In the genomic region with DNA sequence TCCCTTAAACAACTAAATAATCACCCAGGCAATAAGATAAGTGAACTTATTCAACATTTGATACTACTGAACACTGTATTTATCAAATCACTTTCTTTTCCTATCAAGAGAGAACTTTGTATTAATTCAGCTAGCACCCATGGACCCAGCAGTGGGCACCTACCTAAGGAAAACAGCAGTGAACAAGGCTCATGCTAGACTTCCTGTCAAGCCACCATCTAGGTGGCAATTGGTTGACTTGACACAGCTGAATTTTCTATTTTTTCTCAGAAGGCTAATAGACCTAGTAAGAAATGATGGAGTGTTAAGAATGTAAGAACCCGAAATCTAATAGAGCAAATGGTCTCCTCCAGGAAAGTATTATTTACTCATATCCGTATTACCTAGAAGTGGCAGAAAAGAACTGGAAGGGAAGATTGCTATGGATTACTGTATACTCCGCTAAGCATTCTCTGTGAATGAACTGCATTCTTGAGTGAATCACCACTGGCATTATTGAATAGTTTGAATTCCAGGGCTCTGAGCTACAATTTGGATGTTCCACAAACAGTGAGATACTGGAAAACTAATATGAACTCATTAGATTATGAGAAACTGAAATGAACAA, we compare ENCODE assay signal across 11 cellular contexts.
A peak's percentile ranks its signal among the peaks of the same experiment; 100 is the strongest.
DNase-seq lines count a peak whose midpoint lies in the region; ATAC-seq and TF ChIP-seq lines count a peak whose summit lies in the region.
"Had no signal": no experiment of that assay in that cellular context is flagged by ENCODE, and none has a peak within 500 bp of the region (broad histone marks: within the 10 kb centered on the region; RNA-seq: fewer than 3 reads in every experiment).

No MANE protein-coding gene starts in this region.

- H3K36me3 ChIP-seq in HUES64 (ENCODE audit: insufficient read depth, low read length): no peaks in the 10 kb centered on the region

- H3K27ac ChIP-seq in HUES64 (ENCODE audit: low read depth, low read length): peak overlapping the region; percentile 3; the same call in 1 of the 2 replicates
- H3K27ac ChIP-seq: parathyroid adenoma had no signal

- no peak overlapping the region for H3K4me3 Mint-ChIP-seq in activated T-cell treated with anti-CD3 and anti-CD28 coated beads, Interleukin-2, amount 50 U/mL, for 72 hours

- H3K27me3 ChIP-seq in HUES64 (ENCODE audit: insufficient read depth, low read length): no peaks in the 10 kb centered on the region

- POLR2A ChIA-PET in AG04449 (lab: Yijun Ruan, JAX): interaction anchor here (0.9 to 1.3 kb wide), 3 partner anchors 10 to 17 kb away, joined by 3 to 6 read pairs (median 3); no protein-coding TSS in a partner anchor

- H3K4me1 Mint-ChIP-seq in activated T-cell treated with anti-CD3 and anti-CD28 coated beads, Interleukin-2, amount 50 U/mL, for 72 hours (ENCODE audit: low read depth): no peaks in the 10 kb centered on the region

- H3K27me3 Mint-ChIP-seq in activated T-cell treated with anti-CD3 and anti-CD28 coated beads, Interleukin-2, amount 50 U/mL, for 72 hours (ENCODE audit: low read depth): no peaks in the 10 kb centered on the region

- H3K9me3 ChIP-seq in HUES64 (ENCODE audit: insufficient read depth, low read depth, low read length): no peaks in the 10 kb centered on the region

- H3K36me3 Mint-ChIP-seq in activated T-cell treated with anti-CD3 and anti-CD28 coated beads, Interleukin-2, amount 50 U/mL, for 72 hours (ENCODE audit: insufficient read depth in 2 of 2): peaks cover 3 to 4% of the 10 kb centered on the region in 2 donors

- CTCF ChIA-PET in AG04449 (lab: Yijun Ruan, JAX): interaction anchor here (1.0 kb wide), 1 partner anchor 97 kb away, joined by 3 read pairs; no protein-coding TSS in a partner anchor

- H3K27ac Mint-ChIP-seq in activated T-cell treated with anti-CD3 and anti-CD28 coated beads, Interleukin-2, amount 50 U/mL, for 72 hours: no peak overlapping the region

- peaks cover 32% of the 10 kb centered on the region for H3K4me1 ChIP-seq in HUES64 (ENCODE audit: insufficient read depth, low read length)
- H3K4me1 ChIP-seq: parathyroid adenoma had no signal

- 97% methylated on average over 3 of the region's 3 CpGs for WGBS in HUES64

- TF ChIP-seq CTCF in AG04449 (IDR thresholded peaks at IDR 0.05; ENCODE audit: insufficient read depth, low read length, missing control alignments): no peak

- DNase-seq in AG04449 (ENCODE audit: low read depth, low spot score) (peak; percentile 52), dermis blood vessel endothelial cell (peak; percentile 94), myocyte (ENCODE audit: low read depth) (peak; percentile 71)
- DNase-seq in activated CD8-positive, alpha-beta memory T cell treated with anti-CD3 and anti-CD28 coated beads, Interleukin-2, amount 50 U/mL, for 4 hours: no peak
- no peak for DNase-seq in activated T-cell treated with anti-CD3 and anti-CD28 coated beads, Interleukin-2, amount 50 U/mL, for 72 hours
- DNase-seq: activated effector memory CD4-positive, alpha-beta T cell treated with Interleukin-2 at 50 U/mL for 16 hours; NCI-H446 treated with DMSO at 0.1 percent for 48 hours had no signal

- no peak for ATAC-seq in HG03280 (IDR thresholded peaks at IDR 0.05; ENCODE audit: unreplicated experiment)
- no peak for ATAC-seq in GM19463 (IDR thresholded peaks at IDR 0.05; ENCODE audit: unreplicated experiment)
- ATAC-seq in activated T-cell treated with anti-CD3 and anti-CD28 coated beads, Interleukin-2, amount 50 U/mL, for 72 hours (replicated peaks in 1 of 2): no peak

- H3K9ac ChIP-seq in HUES64 (ENCODE audit: low read depth, low read length): no peak overlapping the region
- H3K9ac ChIP-seq: parathyroid adenoma had no signal

- peaks cover 5 to 8% of the 10 kb centered on the region in 2 donors for H3K9me3 Mint-ChIP-seq in activated T-cell treated with anti-CD3 and anti-CD28 coated beads, Interleukin-2, amount 50 U/mL, for 72 hours

- no peak overlapping the region for H3K4me3 ChIP-seq in AG04449 (ENCODE audit: low read depth, low read length)
- no peak overlapping the region for H3K4me3 ChIP-seq in HUES64 (ENCODE audit: low read length)

Comparison
In these comparisons a context has a peak if more than half of its experiments do, and no peak if none do; other contexts are left out.
1. DNase-seq: peak in AG04449 (single experiment), dermis blood vessel endothelial cell (single experiment) and myocyte (single experiment); none in activated CD8-positive, alpha-beta memory T cell treated with anti-CD3 and anti-CD28 coated beads, Interleukin-2, amount 50 U/mL, for 4 hours (single experiment) and activated T-cell treated with anti-CD3 and anti-CD28 coated beads, Interleukin-2, amount 50 U/mL, for 72 hours (0 of 2).